In genomic region chr18:54210463-54210862, GRCh38 we compare ENCODE assay signal across 10 cellular contexts. TPM values are rescaled to one million over a fixed set of nuclear protein-coding genes. Genes with fewer than 3 reads are reported as not detected.
DNase-seq lines count a peak whose midpoint lies in the region; ATAC-seq and TF ChIP-seq lines count a peak whose summit lies in the region.
"Had no signal": no experiment of that assay in that cellular context is flagged by ENCODE, and none has a peak within 500 bp of the region (broad histone marks: within the 10 kb centered on the region; RNA-seq: fewer than 3 reads in every experiment).

No MANE protein-coding gene starts in this region.

- no peak for TF ChIP-seq CTCF in colonic mucosa (IDR thresholded peaks at IDR 0.05)

- H3K9ac ChIP-seq in colonic mucosa (ENCODE audit: low read depth in 2 of 2, low read length in 2 of 2) = no peak overlapping the region

- H3K9me3 ChIP-seq in MG63 = no peaks in the 10 kb centered on the region
- H3K9me3 ChIP-seq in colonic mucosa = no peaks in the 10 kb centered on the region

- no peaks in the 10 kb centered on the region for H3K27me3 ChIP-seq in MG63
- no peaks in the 10 kb centered on the region for H3K27me3 ChIP-seq in colonic mucosa

- no peak overlapping the region for H3K27ac ChIP-seq in colonic mucosa

- peaks cover 5% of the 10 kb centered on the region for H3K4me1 ChIP-seq in colonic mucosa

- H3K36me3 ChIP-seq in MG63 (no peaks in the 10 kb centered on the region), colonic mucosa (no peaks in the 10 kb centered on the region)

- intact Hi-C loops in colonic mucosa (cut with DNase I) = no loop called here

- ATAC-seq in GM21619 (IDR thresholded peaks at IDR 0.05; ENCODE audit: unreplicated experiment) (peak; percentile 19), HG03565 (IDR thresholded peaks at IDR 0.05; ENCODE audit: unreplicated experiment) (peak; percentile 29)

- H3K4me3 ChIP-seq in MG63 = no peak overlapping the region
- no peak overlapping the region for H3K4me3 ChIP-seq in colonic mucosa
- H3K4me3 ChIP-seq: SK-N-MC had no signal

- DNase-seq in DMS 273 (lab: John Stamatoyannopoulos, UW; ENCODE audit: unreplicated experiment) (peak; percentile 18), DMS 273 treated with DMSO at 0.1 percent for 48 hours (lab: John Stamatoyannopoulos, UW) (no peak), myocyte (ENCODE audit: low read depth) (peak; percentile 30), DMS79 treated with DMSO at 0.1 percent for 48 hours (lab: John Stamatoyannopoulos, UW) (no peak), MG63 (no peak), colonic mucosa (no peak)
- DNase-seq: activated gamma-delta T cell treated with Interleukin-2 at 50 U/mL for 16 hours had no signal

RNA-seq across cellular contexts. Expression of gene MBD2, which starts 14.0 kb away (rescaled TPM):
- total RNA-seq in myocyte = 14.5 TPM in 2 replicates
- polyA plus RNA-seq in myocyte (2012) = 31.4 TPM
- total RNA-seq in MG63 (2014; rRNA removed; shearing (Covaris generic); ENCODE audit: low replicate concordance) = 31.2 and 749 TPM in 2 replicates
- 100 to 1,000 TPM; 110 to 138 TPM for total RNA-seq in colonic mucosa

RNA-seq across cellular contexts. Expression of gene POLI, which starts 58.9 kb away (rescaled TPM):
- total RNA-seq in myocyte = 19.2 and 23.5 TPM in 2 replicates
- polyA plus RNA-seq in myocyte (2012) = 8.3 TPM
- total RNA-seq in MG63 (2014; rRNA removed; shearing (Covaris generic); ENCODE audit: low replicate concordance) = 11.1 and 66.4 TPM in 2 replicates
- 10 to 100 TPM; 10.9 to 14.1 TPM for total RNA-seq in colonic mucosa

Comparison
In these comparisons a context has a peak if more than half of its experiments do, and no peak if none do; other contexts are left out.
1. DNase-seq: peak in DMS 273 (single experiment) and myocyte (single experiment); none in DMS 273 treated with DMSO at 0.1 percent for 48 hours (single experiment), DMS79 treated with DMSO at 0.1 percent for 48 hours (single experiment), MG63 (single experiment) and colonic mucosa (single experiment).